In the genomic region with DNA sequence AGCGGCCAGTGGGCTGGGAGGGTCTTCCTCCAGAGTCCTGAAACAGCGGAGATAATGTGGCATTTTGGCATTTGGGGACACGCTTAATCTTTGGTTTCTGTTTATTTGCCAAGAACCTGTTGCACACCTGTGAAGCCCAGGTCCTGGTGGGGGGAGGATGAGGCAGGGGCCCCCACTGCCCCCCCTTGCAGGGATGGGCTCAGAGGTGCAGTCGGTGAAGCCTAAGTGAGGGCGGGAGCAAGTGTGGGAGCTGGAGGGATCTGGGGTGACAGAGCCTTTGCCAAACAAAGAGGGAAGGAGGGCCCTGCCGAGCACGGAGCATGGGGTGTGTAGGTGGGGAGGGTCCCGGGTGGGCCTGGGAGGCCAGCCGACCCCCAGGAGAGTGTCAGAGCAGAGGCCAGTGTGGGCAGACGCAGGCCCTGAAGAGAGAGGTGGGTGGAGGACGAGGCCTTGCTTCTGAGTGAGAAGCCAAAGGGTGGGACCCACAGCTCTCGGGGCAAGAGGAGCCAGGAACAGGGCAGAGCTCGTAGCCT, we compare ENCODE assay signal across 29 cellular contexts.
"Had no signal": no experiment of that assay in that cellular context is flagged by ENCODE, and none has a peak within 500 bp of the region (broad histone marks: within the 10 kb centered on the region; RNA-seq: fewer than 3 reads in every experiment).

No MANE protein-coding gene starts in this region.

- H3K9ac ChIP-seq: parathyroid adenoma had no signal

- H3K4me1 Mint-ChIP-seq: stimulated activated effector memory CD8-positive, alpha-beta T cell treated with anti-CD3 and anti-CD28 coated beads, Interleukin-12 subunit alpha, Interleukin-12 subunit beta, amount 100 ng/mL, for 72 hours; stimulated activated naive B cell treated with anti-CD40 and anti-IgM and Interleukin-4, amounts not matched to agents 10 μg/mL and 1 μg/mL and 100 μg/mL, for 72 hours had no signal

- H3K36me3 Mint-ChIP-seq: natural killer cell treated with Interleukin-12 subunit alpha and Interleukin-12 subunit beta and Interleukin-15 and Interleukin-18, amount 100 ng/mL, for 72 hours; stimulated activated effector memory CD8-positive, alpha-beta T cell treated with anti-CD3 and anti-CD28 coated beads, Interleukin-12 subunit alpha, Interleukin-12 subunit beta, amount 100 ng/mL, for 72 hours; stimulated activated naive B cell treated with anti-CD40 and anti-IgM and Interleukin-4, amounts not matched to agents 10 μg/mL and 1 μg/mL and 100 μg/mL, for 72 hours had no signal

- FAIRE-seq: small intestine, urothelium cell line had no signal

- H3K9me3 ChIP-seq: psoas muscle, right lobe of liver, sigmoid colon, stomach, thoracic aorta, thyroid gland, tibial nerve, upper lobe of left lung, vagina had no signal

- ATAC-seq: natural killer cell treated with Interleukin-12 subunit alpha and Interleukin-12 subunit beta and Interleukin-15 and Interleukin-18, amount 100 ng/mL, for 72 hours; right cardiac atrium; right lobe of liver; stimulated activated naive B cell treated with anti-CD40 and anti-IgM and Interleukin-4, amounts not matched to agents 10 μg/mL and 1 μg/mL and 100 μg/mL, for 72 hours had no signal

- H3K4me3 ChIP-seq: ovary, psoas muscle, right lobe of liver, sigmoid colon, stomach, thoracic aorta, thyroid gland, tibial nerve, upper lobe of left lung, vagina had no signal

- H3K27ac ChIP-seq: ovary, parathyroid adenoma, psoas muscle, right lobe of liver, sigmoid colon, stomach, thoracic aorta, thyroid gland, tibial nerve, upper lobe of left lung, vagina had no signal

- H3K4me3 Mint-ChIP-seq: natural killer cell treated with Interleukin-12 subunit alpha and Interleukin-12 subunit beta and Interleukin-15 and Interleukin-18, amount 100 ng/mL, for 72 hours; nephron progenitor cell; neural crest cell; stimulated activated effector memory CD8-positive, alpha-beta T cell treated with anti-CD3 and anti-CD28 coated beads, Interleukin-12 subunit alpha, Interleukin-12 subunit beta, amount 100 ng/mL, for 72 hours; stimulated activated naive B cell treated with anti-CD40 and anti-IgM and Interleukin-4, amounts not matched to agents 10 μg/mL and 1 μg/mL and 100 μg/mL, for 72 hours; stimulated activated naive CD8-positive, alpha-beta T cell treated with anti-CD3 and anti-CD28 coated beads, Interleukin-15, Interleukin-2, amounts not matched to agents 100 ng/mL and 50 ng/mL, for 24 hours had no signal

- H3K36me3 ChIP-seq: ovary, right lobe of liver, sigmoid colon, stomach, thoracic aorta, thyroid gland, tibial nerve, upper lobe of left lung, vagina had no signal

- DNase-seq: nephron progenitor cell; occipital lobe; ovary; posterior cingulate gyrus; psoas muscle; right cardiac atrium; right lobe of liver; sigmoid colon; small intestine; stimulated activated CD4-positive, alpha-beta T cell treated with anti-CD3 and anti-CD28 coated beads, Interleukin-15, amount 100 ng/mL, for 24 hours; stimulated activated CD4-positive, alpha-beta T cell treated with anti-CD3 and anti-CD28 coated beads, Interleukin-2, amount 100 ng/mL, for 24 hours; stimulated activated CD4-positive, alpha-beta T cell treated with anti-CD3 and anti-CD28 coated beads, Interleukin-2, amount 100 ng/mL, for 48 hours; stimulated activated CD4-positive, alpha-beta T cell treated with anti-CD3 and anti-CD28 coated beads, Interleukin-4, amount 100 ng/mL, for 24 hours; stimulated activated naive B cell treated with anti-CD40 and anti-IgM and Interleukin-4, amounts not matched to agents 10 μg/mL and 1 μg/mL and 100 μg/mL, for 72 hours; stimulated activated naive CD4-positive, alpha-beta T cell treated with Interleukin-2 at 50 U/mL for 16 hours; stomach; thyroid gland; trophoblast cell had no signal

- H3K27ac Mint-ChIP-seq: natural killer cell treated with Interleukin-12 subunit alpha and Interleukin-12 subunit beta and Interleukin-15 and Interleukin-18, amount 100 ng/mL, for 72 hours; nephron progenitor cell; progenitor cell of endocrine pancreas; stimulated activated effector memory CD8-positive, alpha-beta T cell treated with anti-CD3 and anti-CD28 coated beads, Interleukin-12 subunit alpha, Interleukin-12 subunit beta, amount 100 ng/mL, for 72 hours; stimulated activated naive B cell treated with anti-CD40 and anti-IgM and Interleukin-4, amounts not matched to agents 10 μg/mL and 1 μg/mL and 100 μg/mL, for 72 hours; stimulated activated naive CD8-positive, alpha-beta T cell treated with anti-CD3 and anti-CD28 coated beads, Interleukin-15, Interleukin-2, amounts not matched to agents 100 ng/mL and 50 ng/mL, for 24 hours had no signal

- H3K4me1 ChIP-seq: parathyroid adenoma, psoas muscle, right lobe of liver, sigmoid colon, thyroid gland, vagina had no signal

- H3K9me3 Mint-ChIP-seq: natural killer cell treated with Interleukin-12 subunit alpha and Interleukin-12 subunit beta and Interleukin-15 and Interleukin-18, amount 100 ng/mL, for 72 hours; nephron progenitor cell; neural crest cell; stimulated activated effector memory CD8-positive, alpha-beta T cell treated with anti-CD3 and anti-CD28 coated beads, Interleukin-12 subunit alpha, Interleukin-12 subunit beta, amount 100 ng/mL, for 72 hours; stimulated activated naive B cell treated with anti-CD40 and anti-IgM and Interleukin-4, amounts not matched to agents 10 μg/mL and 1 μg/mL and 100 μg/mL, for 72 hours; stimulated activated naive CD8-positive, alpha-beta T cell treated with anti-CD3 and anti-CD28 coated beads, Interleukin-15, Interleukin-2, amounts not matched to agents 100 ng/mL and 50 ng/mL, for 24 hours had no signal
